Comparison of ENCODE assay signal across 25 cellular contexts in the genomic region with DNA sequence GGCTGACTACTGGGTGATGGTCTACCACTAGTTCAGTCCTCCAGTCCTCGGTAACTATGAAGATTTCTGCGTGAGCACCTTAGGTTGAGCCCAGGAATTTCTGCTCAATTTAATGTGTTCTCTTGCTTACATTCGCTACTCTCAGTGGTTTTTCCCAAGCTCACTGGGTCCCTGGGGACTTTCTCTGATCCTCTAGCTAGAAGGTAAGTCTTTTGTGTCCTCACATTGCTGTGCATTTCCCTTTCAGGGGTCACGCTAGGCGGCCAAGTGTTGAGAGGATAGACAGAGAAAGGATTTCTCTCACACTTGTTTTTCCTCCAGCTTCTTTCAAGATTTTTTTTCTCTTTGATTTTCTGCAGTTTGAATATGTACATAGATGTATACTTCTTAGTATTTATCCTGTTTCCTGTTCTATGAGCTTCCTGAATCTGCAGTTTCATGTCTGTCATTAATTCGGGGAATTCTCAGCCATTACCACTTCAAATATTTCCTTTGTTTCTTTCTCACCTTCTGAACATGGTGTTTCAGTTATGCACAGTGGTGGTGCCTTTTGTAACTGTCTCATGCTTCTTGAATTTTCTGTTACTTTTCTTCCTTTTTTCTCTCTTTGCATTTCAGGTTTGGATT. TPM values are rescaled to one million over a fixed set of nuclear protein-coding genes. Genes with fewer than 3 reads are reported as not detected.
DNase-seq lines count a peak whose midpoint lies in the region; ATAC-seq and TF ChIP-seq lines count a peak whose summit lies in the region.
"Had no signal": no experiment of that assay in that cellular context is flagged by ENCODE, and none has a peak within 500 bp of the region (broad histone marks: within the 10 kb centered on the region; RNA-seq: fewer than 3 reads in every experiment).

No MANE protein-coding gene starts in this region.

- H3K4me1 Mint-ChIP-seq in natural killer cell treated with Interleukin-12 subunit alpha and Interleukin-12 subunit beta and Interleukin-15 and Interleukin-18, amount 100 ng/mL, for 72 hours (ENCODE audit: low read depth in 2 of 2), result peaks cover 6 to 40% of the 10 kb centered on the region in 2 donors
- H3K4me1 Mint-ChIP-seq in natural killer cell (peaks cover 10% of the 10 kb centered on the region in 2 donors), glutamatergic neuron (ENCODE audit: low read depth, unreplicated experiment) (peaks cover 5% of the 10 kb centered on the region)
- peaks cover 32% of the 10 kb centered on the region for H3K4me1 Mint-ChIP-seq in activated naive CD8-positive, alpha-beta T cell treated with anti-CD3 and anti-CD28 coated beads for 36 hours

- TF ChIP-seq POLR2A in tibial nerve (IDR thresholded peaks at IDR 0.05), result no peak

- no peak for TF ChIP-seq CTCF in natural killer cell (IDR thresholded peaks at IDR 0.05)
- no peak for TF ChIP-seq CTCF in glutamatergic neuron (IDR thresholded peaks at IDR 0.05; ENCODE audit: partially characterized antibody, unreplicated experiment)
- TF ChIP-seq CTCF in tibial nerve (IDR thresholded peaks at IDR 0.05), result no peak

- no peak overlapping the region for H3K27ac ChIP-seq in tibial nerve
- H3K27ac ChIP-seq: dorsolateral prefrontal cortex, epithelial cell of prostate, hepatocyte, PC-9, skin epidermis, stomach had no signal

- no peaks in the 10 kb centered on the region for H3K4me1 ChIP-seq in tibial nerve
- H3K4me1 ChIP-seq: stomach had no signal

- no peak for ATAC-seq in natural killer cell treated with Interleukin-12 subunit alpha and Interleukin-12 subunit beta and Interleukin-15 and Interleukin-18, amount 100 ng/mL, for 72 hours
- ATAC-seq in natural killer cell (no peak), HG02610 (IDR thresholded peaks at IDR 0.05; ENCODE audit: unreplicated experiment) (peak; percentile 34)
- ATAC-seq: HepG2, left ventricle myocardium superior had no signal

- H3K27ac Mint-ChIP-seq in natural killer cell treated with Interleukin-12 subunit alpha and Interleukin-12 subunit beta and Interleukin-15 and Interleukin-18, amount 100 ng/mL, for 72 hours, result peak overlapping the region in 1 of 2 donors; percentile 34
- H3K27ac Mint-ChIP-seq in natural killer cell (no peak overlapping the region), glutamatergic neuron (ENCODE audit: unreplicated experiment) (no peak overlapping the region)
- peak overlapping the region; percentile 68 for H3K27ac Mint-ChIP-seq in activated naive CD8-positive, alpha-beta T cell treated with anti-CD3 and anti-CD28 coated beads for 36 hours
- H3K27ac Mint-ChIP-seq: activated B cell treated with CpG ODN at 0.5 μM for 24 hours had no signal

- H3K27me3 ChIP-seq in tibial nerve, result no peaks in the 10 kb centered on the region
- H3K27me3 ChIP-seq: hepatocyte, stomach had no signal

- TF ChIP-seq EP300 in tibial nerve (IDR thresholded peaks at IDR 0.05), result no peak

- peaks cover 0 to 14% of the 10 kb centered on the region in 2 donors for H3K27me3 Mint-ChIP-seq in natural killer cell treated with Interleukin-12 subunit alpha and Interleukin-12 subunit beta and Interleukin-15 and Interleukin-18, amount 100 ng/mL, for 72 hours
- H3K27me3 Mint-ChIP-seq in natural killer cell (ENCODE audit: low read depth in 2 of 2), result peaks cover 0 to 18% of the 10 kb centered on the region in 2 donors
- H3K27me3 Mint-ChIP-seq in activated naive CD8-positive, alpha-beta T cell treated with anti-CD3 and anti-CD28 coated beads for 36 hours, result no peaks in the 10 kb centered on the region
- peaks cover 1% of the 10 kb centered on the region for H3K27me3 Mint-ChIP-seq in glutamatergic neuron (ENCODE audit: unreplicated experiment)
- H3K27me3 Mint-ChIP-seq: activated B cell treated with CpG ODN at 0.5 μM for 24 hours had no signal

- H3K4me3 ChIP-seq in tibial nerve, result no peak overlapping the region
- H3K4me3 ChIP-seq: dorsolateral prefrontal cortex, hepatocyte, PC-9, skin epidermis, stomach had no signal

- intact Hi-C loops in natural killer cell (cut with micrococcal nuclease), result no loop called here

- no peak for DNase-seq in natural killer cell treated with Interleukin-12 subunit alpha and Interleukin-12 subunit beta and Interleukin-15 and Interleukin-18, amount 100 ng/mL, for 72 hours (ENCODE audit: low spot score)
- no peak for DNase-seq in natural killer cell
- DNase-seq in activated naive CD8-positive, alpha-beta T cell treated with anti-CD3 and anti-CD28 coated beads for 36 hours, result no peak
- no peak for DNase-seq in glutamatergic neuron
- no peak for DNase-seq in NK-92 treated with Interleukin-12 subunit alpha and Interleukin-12 subunit beta, amount 100 ng/mL, for 24 hours (lab: John Stamatoyannopoulos, UW)
- no peak for DNase-seq in tibial nerve (ENCODE audit: low spot score in 2 of 2)
- DNase-seq: activated B cell treated with CpG ODN at 0.5 μM for 24 hours; activated gamma-delta T cell; aorta; central memory CD4-positive, alpha-beta T cell; dorsolateral prefrontal cortex; left ventricle myocardium superior; midbrain; PC-9; stomach; trophoblast cell had no signal

- WGBS in tibial nerve, 2 donors, result 77 to 83% methylated on average over 6 of the region's 6 CpGs

- no peaks in the 10 kb centered on the region for H3K36me3 ChIP-seq in tibial nerve
- H3K36me3 ChIP-seq: stomach had no signal

- no peaks in the 10 kb centered on the region for H3K9me3 ChIP-seq in tibial nerve
- H3K9me3 ChIP-seq: stomach had no signal

- H3K4me3 Mint-ChIP-seq in natural killer cell treated with Interleukin-12 subunit alpha and Interleukin-12 subunit beta and Interleukin-15 and Interleukin-18, amount 100 ng/mL, for 72 hours, result peak overlapping the region; percentile 38
- no peak overlapping the region for H3K4me3 Mint-ChIP-seq in natural killer cell
- no peak overlapping the region for H3K4me3 Mint-ChIP-seq in activated naive CD8-positive, alpha-beta T cell treated with anti-CD3 and anti-CD28 coated beads for 36 hours
- no peak overlapping the region for H3K4me3 Mint-ChIP-seq in glutamatergic neuron (ENCODE audit: unreplicated experiment)
- H3K4me3 Mint-ChIP-seq: activated B cell treated with CpG ODN at 0.5 μM for 24 hours had no signal

- no peaks in the 10 kb centered on the region for H3K36me3 Mint-ChIP-seq in natural killer cell treated with Interleukin-12 subunit alpha and Interleukin-12 subunit beta and Interleukin-15 and Interleukin-18, amount 100 ng/mL, for 72 hours
- no peaks in the 10 kb centered on the region for H3K36me3 Mint-ChIP-seq in natural killer cell
- H3K36me3 Mint-ChIP-seq in activated naive CD8-positive, alpha-beta T cell treated with anti-CD3 and anti-CD28 coated beads for 36 hours, result peaks cover 2% of the 10 kb centered on the region
- no peaks in the 10 kb centered on the region for H3K36me3 Mint-ChIP-seq in glutamatergic neuron (ENCODE audit: unreplicated experiment)

- no peaks in the 10 kb centered on the region for H3K9me3 Mint-ChIP-seq in natural killer cell treated with Interleukin-12 subunit alpha and Interleukin-12 subunit beta and Interleukin-15 and Interleukin-18, amount 100 ng/mL, for 72 hours
- no peaks in the 10 kb centered on the region for H3K9me3 Mint-ChIP-seq in natural killer cell
- no peaks in the 10 kb centered on the region for H3K9me3 Mint-ChIP-seq in activated naive CD8-positive, alpha-beta T cell treated with anti-CD3 and anti-CD28 coated beads for 36 hours
- no peaks in the 10 kb centered on the region for H3K9me3 Mint-ChIP-seq in glutamatergic neuron (ENCODE audit: unreplicated experiment)
- H3K9me3 Mint-ChIP-seq: activated B cell treated with CpG ODN at 0.5 μM for 24 hours had no signal

RNA-seq across cellular contexts. Expression of gene MAGEA9, which starts 17.5 kb away (rescaled TPM):
- total RNA-seq in natural killer cell treated with Interleukin-12 subunit alpha and Interleukin-12 subunit beta and Interleukin-15 and Interleukin-18, amount 100 ng/mL, for 72 hours, result not detected
- total RNA-seq in natural killer cell (not detected), glutamatergic neuron (ENCODE audit: unreplicated experiment) (not detected), tibial nerve (not detected)
- total RNA-seq in activated naive CD8-positive, alpha-beta T cell treated with anti-CD3 and anti-CD28 coated beads for 36 hours, result not detected
- total RNA-seq: activated B cell treated with CpG ODN at 0.5 μM for 24 hours; aorta; Daoy; dorsolateral prefrontal cortex; fibroblast of villous mesenchyme; hepatocyte; left ventricle myocardium superior; PC-9; pulmonary artery endothelial cell; stomach; T-helper 2 cell treated with Interferon-gamma antibody and Interleukin-4, amounts not matched to agents 100 ng/mL and 5 ng/mL, for 36 hours had no signal

RNA-seq across cellular contexts. Expression of gene HSFX1, which starts 25.3 kb away (rescaled TPM):
- total RNA-seq in natural killer cell treated with Interleukin-12 subunit alpha and Interleukin-12 subunit beta and Interleukin-15 and Interleukin-18, amount 100 ng/mL, for 72 hours, result under 1 TPM; 0.33 to 0.52 TPM
- total RNA-seq in natural killer cell (under 1 TPM in 2 of 3 donors, not detected in 1; 0.21 to 0.32 TPM), glutamatergic neuron (ENCODE audit: unreplicated experiment) (1.8 TPM), tibial nerve (1 to 10 TPM; 1.4 to 3.0 (median 2.0) TPM)
- under 1 TPM; 0.24 to 0.25 TPM for total RNA-seq in activated naive CD8-positive, alpha-beta T cell treated with anti-CD3 and anti-CD28 coated beads for 36 hours
